ENCODE assay signal across 28 cellular contexts in genomic region chr2:114517580-114517979, GRCh38.
"Had no signal": no experiment of that assay in that cellular context is flagged by ENCODE, and none has a peak within 500 bp of the region (broad histone marks: within the 10 kb centered on the region; RNA-seq: fewer than 3 reads in every experiment).

No MANE protein-coding gene starts in this region.

- H3K36me3 ChIP-seq: colonic mucosa, esophagus muscularis mucosa, esophagus squamous epithelium, gastrocnemius medialis, gastroesophageal sphincter, heart left ventricle, heart right ventricle had no signal

- DNase-seq: colonic mucosa; cortex of kidney; dermis blood vessel endothelial cell; dorsolateral prefrontal cortex; effector CD4-positive, alpha-beta T cell; effector CD8-positive, alpha-beta T cell; effector memory CD4-positive, alpha-beta T cell; effector memory CD8-positive, alpha-beta T cell; endodermal cell; erythroblast; esophagus squamous epithelium; foreskin fibroblast; foreskin keratinocyte; foreskin melanocyte; gastrocnemius medialis; glutamatergic neuron; head of caudate nucleus; heart left ventricle; heart right ventricle had no signal

- H3K9me3 ChIP-seq: colonic mucosa, esophagus muscularis mucosa, esophagus squamous epithelium, gastrocnemius medialis, gastroesophageal sphincter had no signal

- ATAC-seq: effector memory CD8-positive, alpha-beta T cell; esophagus mucosa; foreskin keratinocyte; gastrocnemius medialis; gastroesophageal sphincter; heart left ventricle; heart right ventricle had no signal

- FAIRE-seq: colon, endometrium, endothelial cell of umbilical vein, frontal cortex had no signal

- H3K4me1 ChIP-seq: colonic mucosa, esophagus muscularis mucosa, esophagus squamous epithelium, foreskin keratinocyte, gastrocnemius medialis, gastroesophageal sphincter, heart left ventricle, heart right ventricle had no signal

- H3K4me3 ChIP-seq: colonic mucosa, coronary artery, dorsolateral prefrontal cortex, esophagus muscularis mucosa, esophagus squamous epithelium, gastrocnemius medialis, gastroesophageal sphincter, heart left ventricle, heart right ventricle had no signal

- H3K27ac ChIP-seq: colonic mucosa, coronary artery, dorsolateral prefrontal cortex, epithelial cell of prostate, esophagus muscularis mucosa, esophagus squamous epithelium, foreskin keratinocyte, gastrocnemius medialis, gastroesophageal sphincter, heart left ventricle, heart right ventricle had no signal

- H3K27me3 ChIP-seq: colonic mucosa, dorsolateral prefrontal cortex, esophagus muscularis mucosa, esophagus squamous epithelium, foreskin keratinocyte, gastrocnemius medialis, gastroesophageal sphincter, heart left ventricle, heart right ventricle had no signal
